8 cellular contexts compared by ENCODE assay signal in genomic region chr19:13861714-13862531, GRCh38. TPM values are rescaled to one million over a fixed set of nuclear protein-coding genes. Genes with fewer than 3 reads are reported as not detected.
DNase-seq lines count a peak whose midpoint lies in the region; ATAC-seq and TF ChIP-seq lines count a peak whose summit lies in the region.

No MANE protein-coding gene starts in this region.

- H3K9me3 ChIP-seq in RWPE2 (ENCODE audit: severe bottlenecking) (no peaks in the 10 kb centered on the region), neuronal stem cell (replicated peaks in 1 of 2; ENCODE audit: control insufficient read depth in 2 of 2, insufficient read depth in 1 of 2, low read depth in 1 of 2, low read length in 2 of 2) (peaks cover 0 to 4% of the 10 kb centered on the region in 2 donors), subcutaneous abdominal adipose tissue (ENCODE audit: control insufficient read depth in 5 of 5, low read length in 5 of 5) (no peaks in the 10 kb centered on the region)

- H3K4me1 ChIP-seq in RWPE2 (ENCODE audit: insufficient read depth, poor library complexity, severe bottlenecking): peaks cover 12% of the 10 kb centered on the region
- H3K4me1 ChIP-seq in foreskin keratinocyte: peaks cover 9% of the 10 kb centered on the region
- H3K4me1 ChIP-seq in neuronal stem cell (ENCODE audit: control insufficient read depth in 2 of 2, insufficient read depth in 1 of 2, low read depth in 1 of 2, low read length in 2 of 2): peaks cover 12 to 15% of the 10 kb centered on the region in 2 donors
- peaks cover 9 to 32% (median 25%) of the 10 kb centered on the region in 5 donors for H3K4me1 ChIP-seq in subcutaneous abdominal adipose tissue (ENCODE audit: control insufficient read depth in 5 of 5, insufficient read depth in 5 of 5, low read length in 5 of 5)

- peak; percentile 62 for DNase-seq in DMS53 treated with DMSO at 0.1 percent for 48 hours (lab: John Stamatoyannopoulos, UW; ENCODE audit: unreplicated experiment)
- peak; percentile 92 for DNase-seq in KBM-7
- DNase-seq in RWPE2 (ENCODE audit: low spot score): peak; percentile 89
- peak; percentile 84 for DNase-seq in activated gamma-delta T cell treated with anti-CD3 and anti-CD28 coated beads, Interleukin-2, amount 50 U/mL, for 16 hours (ENCODE audit: low read depth)
- DNase-seq in foreskin keratinocyte: peak; percentile 68 to 79
- peak; percentile 88 for DNase-seq in neuronal stem cell (ENCODE audit: low spot score)

- peaks cover 4% of the 10 kb centered on the region for H3K79me1 ChIP-seq in neuronal stem cell (ENCODE audit: low read depth, low read length)

- peak overlapping the region; percentile 85 for H3K23ac ChIP-seq in neuronal stem cell (ENCODE audit: low read depth, low read length, poor library complexity)

- H4K91ac ChIP-seq in neuronal stem cell (ENCODE audit: low read depth, low read length, poor library complexity): peak overlapping the region; percentile 99

- H3K27ac ChIP-seq in RWPE2 (ENCODE audit: poor library complexity, severe bottlenecking): peak overlapping the region; percentile 98
- peak overlapping the region; percentile 97 for H3K27ac ChIP-seq in foreskin keratinocyte
- no peak overlapping the region for H3K27ac ChIP-seq in neuronal stem cell (replicated peaks; ENCODE audit: low read length)
- H3K27ac ChIP-seq in subcutaneous abdominal adipose tissue (ENCODE audit: low read depth, low read length): peak overlapping the region; percentile 97

- H2AK5ac ChIP-seq in neuronal stem cell (ENCODE audit: low read depth, low read length): peak overlapping the region; percentile 93

- peak overlapping the region; percentile 90 for H3K18ac ChIP-seq in neuronal stem cell (ENCODE audit: low read length)

- H3K4ac ChIP-seq in neuronal stem cell (ENCODE audit: low read length): peak overlapping the region; percentile 84

- H3K36me3 ChIP-seq in RWPE2 (ENCODE audit: low read depth) (no peaks in the 10 kb centered on the region), neuronal stem cell (replicated peaks in 1 of 2; ENCODE audit: control insufficient read depth in 2 of 2, insufficient read depth in 2 of 2, low read length in 2 of 2) (no peaks in the 10 kb centered on the region), subcutaneous abdominal adipose tissue (ENCODE audit: control insufficient read depth in 5 of 5, insufficient read depth in 5 of 5, low read length in 5 of 5) (no peaks in the 10 kb centered on the region)

- peak overlapping the region; percentile 79 for H2BK15ac ChIP-seq in neuronal stem cell (ENCODE audit: low read length)

- H3K14ac ChIP-seq in neuronal stem cell (ENCODE audit: low read length): peak overlapping the region; percentile 63

- H3K9ac ChIP-seq in neuronal stem cell (ENCODE audit: low read depth, low read length, poor library complexity) (no peak overlapping the region), subcutaneous abdominal adipose tissue (ENCODE audit: low read length in 5 of 5) (peak overlapping the region; percentile 71 to 100 (median 81))

- WGBS in neuronal stem cell (ENCODE audit: extremely low coverage in 2 of 2, insufficient read length in 2 of 2, insufficient replicate concordance in 1 of 2), 2 donors: no CpG with 5 or more reads among the region's 27 CpGs

- peaks cover 4% of the 10 kb centered on the region for H3K27me3 ChIP-seq in RWPE2 (ENCODE audit: insufficient read depth, poor library complexity, severe bottlenecking)
- H3K27me3 ChIP-seq in foreskin keratinocyte: peaks cover 12% of the 10 kb centered on the region
- peaks cover 8 to 31% (median 31%) of the 10 kb centered on the region in 3 experiments for H3K27me3 ChIP-seq in neuronal stem cell (ENCODE audit: control insufficient read depth in 3 of 3, insufficient read depth in 3 of 3, low read depth in 1 of 3, low read length in 3 of 3)
- peaks cover 0 to 4% (median 0%) of the 10 kb centered on the region in 5 donors for H3K27me3 ChIP-seq in subcutaneous abdominal adipose tissue (ENCODE audit: control insufficient read depth in 5 of 5, insufficient read depth in 4 of 5, low read length in 5 of 5)

- ATAC-seq in GM21717 (IDR thresholded peaks at IDR 0.05; ENCODE audit: unreplicated experiment): peak; percentile 52
- peak; percentile 70 for ATAC-seq in RWPE2 (ENCODE audit: low read depth)
- ATAC-seq in foreskin keratinocyte: peak; percentile 68

- H3K4me2 ChIP-seq in neuronal stem cell (ENCODE audit: insufficient read depth, low read length, poor library complexity, severe bottlenecking): peak overlapping the region; percentile 61

- H2BK120ac ChIP-seq in neuronal stem cell (ENCODE audit: low read depth, low read length): peak overlapping the region; percentile 73

- peak overlapping the region; percentile 93 for H2BK5ac ChIP-seq in neuronal stem cell (ENCODE audit: low read length)

- peak overlapping the region; percentile 95 for H2BK12ac ChIP-seq in neuronal stem cell (ENCODE audit: low read length)

- peak; percentile 98 for TF ChIP-seq CTCF in RWPE2 (IDR thresholded peaks at IDR 0.05; ENCODE audit: poor library complexity, severe bottlenecking)
- TF ChIP-seq CTCF in foreskin keratinocyte (conservative IDR thresholded peaks at IDR 0.05): peak; percentile 98

- peak overlapping the region; percentile 97 for H2AFZ ChIP-seq in neuronal stem cell (ENCODE audit: low read length)

- in situ Hi-C loops in KBM-7 (cut with MboI; ENCODE audit: low pct_unique_long_range_greater_than_20kb, low sequenced_read_pairs): loop anchor here (10.0 kb wide), 1 partner anchor 247 kb away; no protein-coding TSS in a partner anchor

- H3K4me3 ChIP-seq in RWPE2 (ENCODE audit: severe bottlenecking) (peak overlapping the region; percentile 16), neuronal stem cell (ENCODE audit: low read length in 2 of 2) (peak overlapping the region; percentile 35 to 58), subcutaneous abdominal adipose tissue (ENCODE audit: low read depth in 1 of 5, low read length in 5 of 5) (peak overlapping the region; percentile 62 to 77 (median 69))

- H4K8ac ChIP-seq in neuronal stem cell (ENCODE audit: low read depth, low read length): no peak overlapping the region

RNA-seq across cellular contexts. Expression of gene NANOS3, which starts 15.0 kb away (rescaled TPM):
- total RNA-seq in foreskin keratinocyte: 0.56 and 1.2 TPM in 2 replicates
- 0.64 and 1.3 TPM in 2 replicates for polyA plus RNA-seq in foreskin keratinocyte
- polyA plus RNA-seq in neuronal stem cell (2013, experiment 1 of 2): 0.08 TPM
- not detected for polyA plus RNA-seq in neuronal stem cell (2013, experiment 2 of 2)

RNA-seq across cellular contexts. Expression of gene BRME1, which starts 44.0 kb away (rescaled TPM):
- total RNA-seq in foreskin keratinocyte: 0.68 and 0.78 TPM in 2 replicates
- polyA plus RNA-seq in foreskin keratinocyte: 0.33 and 0.58 TPM in 2 replicates
- 1.8 TPM for polyA plus RNA-seq in neuronal stem cell (2013, experiment 1 of 2)
- polyA plus RNA-seq in neuronal stem cell (2013, experiment 2 of 2): 2.1 TPM

RNA-seq across cellular contexts. Expression of gene CC2D1A, which starts 44.1 kb away (rescaled TPM):
- 28.9 and 29.0 TPM in 2 replicates for total RNA-seq in foreskin keratinocyte
- 25.9 and 27.9 TPM in 2 replicates for polyA plus RNA-seq in foreskin keratinocyte
- 19.7 TPM for polyA plus RNA-seq in neuronal stem cell (2013, experiment 1 of 2)
- 18.7 TPM for polyA plus RNA-seq in neuronal stem cell (2013, experiment 2 of 2)

Comparison
In these comparisons a context has a peak if more than half of its experiments do, and no peak if none do; other contexts are left out.
1. H3K4me3 ChIP-seq: peak in every context shown above with its lines; median percentile 69 in subcutaneous abdominal adipose tissue; 46 in neuronal stem cell; 16 in RWPE2.